ENCODE assay signal across 18 cellular contexts in genomic region chr1:231362325-231362724, GRCh38. TPM values are rescaled to one million over a fixed set of nuclear protein-coding genes. Genes with fewer than 3 reads are reported as not detected.
DNase-seq lines count a peak whose midpoint lies in the region; ATAC-seq, FAIRE-seq and TF ChIP-seq lines count a peak whose summit lies in the region.
"Had no signal": no experiment of that assay in that cellular context is flagged by ENCODE, and none has a peak within 500 bp of the region (broad histone marks: within the 10 kb centered on the region; RNA-seq: fewer than 3 reads in every experiment).

No MANE protein-coding gene starts in this region.

- no peaks in the 10 kb centered on the region for H3K79me2 ChIP-seq in mesendoderm (ENCODE audit: control insufficient read depth, insufficient read depth, low read length)

- no peak overlapping the region for H3K18ac ChIP-seq in mesendoderm (ENCODE audit: low read length)

- no peak overlapping the region for H3K27ac ChIP-seq in right atrium auricular region
- H3K27ac ChIP-seq in heart right ventricle: peak overlapping the region in 3 of 10 donors; percentile 22 to 56 (median 29)
- peak overlapping the region; percentile 76 to 87 (median 82) for H3K27ac ChIP-seq in gastrocnemius medialis
- H3K27ac ChIP-seq in mesendoderm (ENCODE audit: low read depth, low read length): no peak overlapping the region
- H3K27ac ChIP-seq: BLaER1 treated with 17β-estradiol and CSF1 and Interleukin-3, amounts not matched to agents 10 nM and 100 nM had no signal

- H4K5ac ChIP-seq in mesendoderm (ENCODE audit: low read length): no peak overlapping the region

- no peak overlapping the region for H4K8ac ChIP-seq in mesendoderm (ENCODE audit: low read depth, low read length)

- H3K9me3 ChIP-seq in right atrium auricular region: no peaks in the 10 kb centered on the region
- H3K9me3 ChIP-seq in heart right ventricle: no peaks in the 10 kb centered on the region
- no peaks in the 10 kb centered on the region for H3K9me3 ChIP-seq in gastrocnemius medialis
- H3K9me3 ChIP-seq: BLaER1 treated with 17β-estradiol and CSF1 and Interleukin-3, amounts not matched to agents 10 nM and 100 nM had no signal

- in situ Hi-C loops in gastrocnemius medialis (cut with MboI; ENCODE audit: low sequenced_read_pairs in 4 of 4): loop anchor here in 2 of 4 donors (5.0 to 10.0 kb wide), 2 partner anchors 52 to 225 kb away; no protein-coding TSS in a partner anchor

- no peak overlapping the region for H3K56ac ChIP-seq in mesendoderm (ENCODE audit: low read length)

- no peak overlapping the region for H2BK120ac ChIP-seq in mesendoderm (ENCODE audit: low read depth, low read length)

- H3K79me1 ChIP-seq in mesendoderm (ENCODE audit: low read length): no peaks in the 10 kb centered on the region

- H3K9ac ChIP-seq in mesendoderm (ENCODE audit: low read length): no peak overlapping the region
- H3K9ac ChIP-seq: BLaER1 treated with 17β-estradiol and CSF1 and Interleukin-3, amounts not matched to agents 10 nM and 100 nM had no signal

- DNase-seq in Right ventricle myocardium inferior (ENCODE audit: missing footprints) (no peak), right atrium auricular region (ENCODE audit: low spot score) (no peak), heart right ventricle (no peak), gastrocnemius medialis (no peak), H54 (ENCODE audit: insufficient read length, low spot score) (no peak), mesendoderm (no peak)
- DNase-seq: 8988T; Calu3; CD8-positive, alpha-beta T cell; DMS79 treated with DMSO at 0.1 percent for 48 hours; HCEC 1CT; IMR-90 had no signal

- no peak overlapping the region for H2BK5ac ChIP-seq in mesendoderm (ENCODE audit: low read length)

- 37 to 50% methylated on average over 1 of the region's 1 CpG for WGBS in heart right ventricle, 2 donors
- WGBS in mesendoderm (ENCODE audit: extremely low coverage, insufficient coverage, low lambda C conversion rate): no CpG with 5 or more reads among the region's 1 CpG

- H3K27me3 ChIP-seq in right atrium auricular region (no peaks in the 10 kb centered on the region), heart right ventricle (no peaks in the 10 kb centered on the region), gastrocnemius medialis (no peaks in the 10 kb centered on the region), mesendoderm (ENCODE audit: insufficient read depth, low read length, poor library complexity) (no peaks in the 10 kb centered on the region)
- H3K27me3 ChIP-seq: BLaER1 treated with 17β-estradiol and CSF1 and Interleukin-3, amounts not matched to agents 10 nM and 100 nM had no signal

- H3K4me2 ChIP-seq in mesendoderm (ENCODE audit: low read length): no peak overlapping the region
- H3K4me2 ChIP-seq: BLaER1 treated with 17β-estradiol and CSF1 and Interleukin-3, amounts not matched to agents 10 nM and 100 nM had no signal

- H2AK5ac ChIP-seq in mesendoderm (ENCODE audit: low read length): no peak overlapping the region

- no peak overlapping the region for H3K4me3 ChIP-seq in right atrium auricular region
- no peak overlapping the region for H3K4me3 ChIP-seq in heart right ventricle
- H3K4me3 ChIP-seq in gastrocnemius medialis: no peak overlapping the region
- H3K4me3 ChIP-seq in mesendoderm (ENCODE audit: low read length): no peak overlapping the region
- H3K4me3 ChIP-seq: BLaER1 treated with 17β-estradiol and CSF1 and Interleukin-3, amounts not matched to agents 10 nM and 100 nM; GM12878 had no signal

- H3K23ac ChIP-seq in mesendoderm (ENCODE audit: low read length): no peak overlapping the region

- H3K36me3 ChIP-seq in right atrium auricular region (peaks cover 11% of the 10 kb centered on the region), heart right ventricle (peaks cover 0 to 80% (median 8%) of the 10 kb centered on the region in 9 donors), gastrocnemius medialis (peaks cover 0 to 54% of the 10 kb centered on the region in 2 donors), mesendoderm (ENCODE audit: control insufficient read depth, insufficient read depth, low read length) (no peaks in the 10 kb centered on the region)

- TF ChIP-seq CTCF in right atrium auricular region (IDR thresholded peaks at IDR 0.05) (no peak), heart right ventricle (IDR thresholded peaks at IDR 0.05) (no peak), gastrocnemius medialis (IDR thresholded peaks at IDR 0.05 in 4 of 5, conservative IDR thresholded peaks at IDR 0.05 in 1 of 5) (no peak)

- no peak overlapping the region for H2BK15ac ChIP-seq in mesendoderm (replicated peaks; ENCODE audit: low read depth)

- FAIRE-seq in islet of Langerhans (lab: Jason Lieb, UNC) (peak; percentile 30), H54 (lab: Jason Lieb, UNC) (no peak)
- FAIRE-seq: GM12878, H1, HTR-8/SVneo had no signal

- H3K4ac ChIP-seq in mesendoderm (ENCODE audit: low read depth, low read length): no peak overlapping the region

- peak; percentile 42 for ATAC-seq in Right ventricle myocardium inferior
- peak in 5 of 8 donors; percentile 71 to 82 (median 77) for ATAC-seq in heart right ventricle
- ATAC-seq in gastrocnemius medialis: no peak
- no peak for ATAC-seq in GM21423 (IDR thresholded peaks at IDR 0.05; ENCODE audit: unreplicated experiment)
- ATAC-seq: CD8-positive, alpha-beta T cell; GM12878 had no signal

- TF ChIP-seq POLR2A in gastrocnemius medialis (IDR thresholded peaks at IDR 0.05) (no peak), H54 (IDR thresholded peaks at IDR 0.05; ENCODE audit: low read depth, low read length) (no peak)

- intact Hi-C loops in Right ventricle myocardium inferior (cut with DNase I) (no loop called here), heart right ventricle (cut with DNase I) (loop anchor here in 2 of 10 donors (5.0 kb wide), 2 partner anchors 60 to 245 kb away; partner anchors contain the start of gene EGLN1 (in 1 of the 2)), gastrocnemius medialis (cut with DNase I; ENCODE audit: low total_unique reads) (no loop called here)

- H3K4me1 ChIP-seq in right atrium auricular region (peaks cover 0 to 5% of the 10 kb centered on the region in 2 donors), heart right ventricle (peaks cover 0 to 51% (median 27%) of the 10 kb centered on the region in 9 donors), gastrocnemius medialis (peaks cover 31 to 50% of the 10 kb centered on the region in 2 donors), mesendoderm (ENCODE audit: control insufficient read depth, low read depth, low read length) (no peaks in the 10 kb centered on the region)

RNA-seq across cellular contexts. Expression of gene SPRTN, which starts 24.2 kb away (rescaled TPM):
- 6.5 TPM for total RNA-seq in Right ventricle myocardium inferior
- total RNA-seq in right atrium auricular region: 1 to 10 TPM; 8.9 to 9.1 TPM
- total RNA-seq in heart right ventricle: 10 to 100 TPM in 1 of 10 donors, 1 to 10 TPM in 9; 6.4 to 11.0 (median 7.6) TPM
- polyA plus RNA-seq in heart right ventricle: 1 to 10 TPM; 4.1 to 4.2 TPM
- 10 to 100 TPM in 3 of 4 donors, 1 to 10 TPM in 1; 8.7 to 15.1 (median 10.7) TPM for total RNA-seq in gastrocnemius medialis
- polyA plus RNA-seq in mesendoderm (2013, experiment 1 of 2): 12.6 TPM
- polyA plus RNA-seq in mesendoderm (2013, experiment 2 of 2): 11.9 TPM

RNA-seq across cellular contexts. Expression of gene EXOC8, which starts 24.7 kb away (rescaled TPM):
- total RNA-seq in Right ventricle myocardium inferior: 11.3 TPM
- 10 to 100 TPM; 10.7 to 11.8 TPM for total RNA-seq in right atrium auricular region
- 10 to 100 TPM; 10.3 to 16.7 (median 12.8) TPM for total RNA-seq in heart right ventricle
- polyA plus RNA-seq in heart right ventricle: 1 to 10 TPM; 3.5 to 4.3 TPM
- 10 to 100 TPM; 25.4 to 50.9 (median 38.2) TPM for total RNA-seq in gastrocnemius medialis
- polyA plus RNA-seq in mesendoderm (2013, experiment 1 of 2): 3.2 TPM
- polyA plus RNA-seq in mesendoderm (2013, experiment 2 of 2): 3.2 TPM

RNA-seq across cellular contexts. Expression of gene EGLN1, which starts 59.8 kb away (rescaled TPM):
- 86.0 TPM for total RNA-seq in Right ventricle myocardium inferior
- 10 to 100 TPM; 57.9 to 76.7 TPM for total RNA-seq in right atrium auricular region
- total RNA-seq in heart right ventricle: 100 to 1,000 TPM in 1 of 10 donors, 10 to 100 TPM in 9; 62.0 to 104 (median 71.2) TPM
- polyA plus RNA-seq in heart right ventricle: 10 to 100 TPM; 13.0 to 20.8 TPM
- total RNA-seq in gastrocnemius medialis: 100 to 1,000 TPM; 500 to 862 (median 706) TPM
- polyA plus RNA-seq in mesendoderm (2013, experiment 1 of 2): 3.9 TPM
- polyA plus RNA-seq in mesendoderm (2013, experiment 2 of 2): 4.0 TPM

Comparison
In these comparisons a context has a peak if more than half of its experiments do, and no peak if none do; other contexts are left out.
1. ATAC-seq: peak in Right ventricle myocardium inferior (single experiment) and heart right ventricle (5 of 8); none in gastrocnemius medialis (0 of 2) and GM21423 (single experiment).
2. H3K27ac ChIP-seq: peak in gastrocnemius medialis (4 of 4); none in right atrium auricular region (0 of 2) and mesendoderm (single experiment).